Comparison of ENCODE assay signal across 18 cellular contexts in the genomic region with DNA sequence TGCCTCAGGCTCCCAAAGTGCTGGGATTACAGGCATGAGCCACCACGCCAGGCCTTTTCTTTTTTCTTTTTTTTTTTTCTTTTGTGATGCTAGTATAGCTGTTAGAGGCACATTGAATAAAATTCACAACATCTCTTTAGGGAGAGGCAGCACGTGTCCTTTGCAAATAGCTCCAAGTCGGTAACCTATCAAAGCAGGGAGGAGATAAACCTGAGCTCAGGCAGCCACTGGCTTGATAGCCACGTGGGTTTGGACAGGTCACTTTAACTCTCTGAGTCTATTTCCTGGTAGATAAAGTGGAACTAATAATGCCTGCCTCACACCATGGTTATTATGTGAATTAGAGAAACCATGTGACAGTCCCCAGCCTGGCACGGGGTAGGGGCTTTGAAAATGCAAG. TPM values are rescaled to one million over a fixed set of nuclear protein-coding genes. Genes with fewer than 3 reads are reported as not detected.
A peak's percentile ranks its signal among the peaks of the same experiment; 100 is the strongest.
DNase-seq lines count a peak whose midpoint lies in the region; ATAC-seq, FAIRE-seq and TF ChIP-seq lines count a peak whose summit lies in the region.
"Had no signal": no experiment of that assay in that cellular context is flagged by ENCODE, and none has a peak within 500 bp of the region (broad histone marks: within the 10 kb centered on the region; RNA-seq: fewer than 3 reads in every experiment).

No MANE protein-coding gene starts in this region.

- CTCF ChIA-PET in HepG2 (lab: Yijun Ruan, JAX; ENCODE audit: low intra/inter-chr PET ratio, low total read pairs) = no interaction called here

- no peak overlapping the region for H3K4me2 ChIP-seq in HepG2 (ENCODE audit: low read depth, low read length)

- no peak for FAIRE-seq in HepG2 (lab: Jason Lieb, UNC)

- no peak for TF ChIP-seq RAD21 in HepG2 (CRISPR knock-in tag; IDR thresholded peaks at IDR 0.05)

- H3K4me3 ChIP-seq in HepG2 (replicated peaks in 1 of 3; ENCODE audit: insufficient read depth in 1 of 3, low read depth in 2 of 3, low read length in 3 of 3) = peak overlapping the region in 1 of 3 experiments; percentile 43; a peak in 1 of 6 replicates
- H3K4me3 ChIP-seq in right lobe of liver = no peak overlapping the region
- no peak overlapping the region for H3K4me3 ChIP-seq in body of pancreas
- H3K4me3 ChIP-seq in left lung = no peak overlapping the region
- H3K4me3 ChIP-seq in transverse colon = no peak overlapping the region
- H3K4me3 ChIP-seq: SJSA1 had no signal

- H2AFZ ChIP-seq in HepG2 (ENCODE audit: low read length) = no peak overlapping the region

- TF ChIP-seq POLR2A in HepG2 (IDR thresholded peaks at IDR 0.05; ENCODE audit: insufficient read depth in 1 of 2, low read depth in 2 of 2, low read length in 2 of 2) (no peak), right lobe of liver (IDR thresholded peaks at IDR 0.05) (no peak), body of pancreas (IDR thresholded peaks at IDR 0.05) (no peak), transverse colon (IDR thresholded peaks at IDR 0.05) (no peak)

- H3K4me1 ChIP-seq in HepG2 (ENCODE audit: insufficient read depth, low read length) (peaks cover 86% of the 10 kb centered on the region), right lobe of liver (no peaks in the 10 kb centered on the region), body of pancreas (peaks cover 28% of the 10 kb centered on the region), left lung (peaks cover 8 to 10% of the 10 kb centered on the region in 2 donors), transverse colon (peaks cover 0 to 4% (median 0%) of the 10 kb centered on the region in 4 donors)

- H3K27me3 ChIP-seq in HepG2 (ENCODE audit: control insufficient read depth in 1 of 2, insufficient read depth in 2 of 2, low read length in 2 of 2) (peaks cover 0 to 3% of the 10 kb centered on the region in 2 experiments; a peak in 2 of 5 replicates), right lobe of liver (no peaks in the 10 kb centered on the region), body of pancreas (no peaks in the 10 kb centered on the region), left lung (peaks cover 0 to 67% of the 10 kb centered on the region in 2 donors), transverse colon (peaks cover 41% of the 10 kb centered on the region)
- H3K27me3 ChIP-seq: SJSA1 had no signal

- TF ChIP-seq CTCF in HepG2 (CRISPR knock-in tag; IDR thresholded peaks at IDR 0.05) = no peak
- TF ChIP-seq CTCF in right lobe of liver (IDR thresholded peaks at IDR 0.05) = no peak
- TF ChIP-seq CTCF in body of pancreas (IDR thresholded peaks at IDR 0.05) = no peak
- TF ChIP-seq CTCF in left lung (IDR thresholded peaks at IDR 0.05) = no peak
- no peak for TF ChIP-seq CTCF in transverse colon (IDR thresholded peaks at IDR 0.05)
- TF ChIP-seq CTCF in GM13976 (IDR thresholded peaks at IDR 0.05; ENCODE audit: borderline replicate concordance, control extremely low read depth, extremely low read depth, insufficient read depth, missing control alignments) = no peak

- no peaks in the 10 kb centered on the region for H4K20me1 ChIP-seq in HepG2 (ENCODE audit: insufficient read depth, low read length)

- ATAC-seq in HepG2 (peak; percentile 13; the same call in 1 of the 3 replicates), right lobe of liver (no peak), body of pancreas (peak; percentile 63), left lung (peak; percentile 59), HG03108 (IDR thresholded peaks at IDR 0.05; ENCODE audit: unreplicated experiment) (no peak)
- ATAC-seq: HCT116, PC-3 had no signal

- H3K79me2 ChIP-seq in HepG2 (ENCODE audit: insufficient read depth, low read length) = no peaks in the 10 kb centered on the region

- DNase-seq in HepG2 (ENCODE audit: low spot score) (no peak), right lobe of liver (no peak), body of pancreas (peak in 2 of 4 donors; percentile 36 to 45), left lung (no peak), transverse colon (no peak), GM13976 (ENCODE audit: low spot score) (no peak)
- DNase-seq: CD4-positive, CD25-positive, alpha-beta regulatory T cell; EL; KG1; NCI-H1092; NCI-H1694; NCI-H2107; NCI-H69; PC-3 had no signal

- H3K36me3 ChIP-seq in HepG2 (replicated peaks in 1 of 2; ENCODE audit: control insufficient read depth in 1 of 2, insufficient read depth in 2 of 2, low read length in 2 of 2) (no peaks in the 10 kb centered on the region), right lobe of liver (no peaks in the 10 kb centered on the region), body of pancreas (replicated peaks in 1 of 2; ENCODE audit: insufficient read depth in 1 of 2, low read depth in 2 of 2) (no peaks in the 10 kb centered on the region), left lung (no peaks in the 10 kb centered on the region), transverse colon (no peaks in the 10 kb centered on the region)
- H3K36me3 ChIP-seq: SJSA1 had no signal

- no TSS peak for BruUV-seq in HepG2 (replicated peaks; lab: Mats Ljungman, UMichigan)

- in situ Hi-C loops in HepG2 (cut with HindIII; ENCODE audit: extremely low pct_ligation_motif_present, low pct_unique_long_range_greater_than_20kb) (loop anchor here (25.0 kb wide), 1 partner anchor 484 kb away; no protein-coding TSS in a partner anchor), transverse colon (cut with MboI; ENCODE audit: low pct_ligation_motif_present in 1 of 4, low pct_unique_long_range_greater_than_20kb in 1 of 4, low sequenced_read_pairs in 3 of 4) (no loop called here), GM13976 (cut with MboI; ENCODE audit: low sequenced_read_pairs, unreplicated experiment) (loop anchor here (25.0 kb wide), 1 partner anchor 484 kb away; no protein-coding TSS in a partner anchor)

- 25% methylated on average over 5 of the region's 5 CpGs for WGBS in HepG2 (ENCODE audit: low lambda C conversion rate)
- WGBS in right lobe of liver (ENCODE audit: insufficient coverage, low coverage, low lambda C conversion rate, missing lambda C conversion rate) = 30% methylated on average over 5 of the region's 5 CpGs
- WGBS in body of pancreas, 2 donors = 20 to 23% methylated on average over 5 of the region's 5 CpGs
- WGBS in transverse colon (ENCODE audit: low coverage in 1 of 2), 2 donors = 64 to 72% methylated on average over 3 to 5 of the region's 5 CpGs

- intact Hi-C loops in HepG2 (cut with micrococcal nuclease; ENCODE audit: unreplicated experiment) = no loop called here
- intact Hi-C loops in right lobe of liver (cut with DNase I) = no loop called here
- intact Hi-C loops in body of pancreas (cut with DNase I) = no loop called here
- intact Hi-C loops in left lung (cut with DNase I) = no loop called here
- intact Hi-C loops in transverse colon (cut with DNase I; ENCODE audit: low total_unique reads) = no loop called here

- TF ChIP-seq EP300 in HepG2 (IDR thresholded peaks at IDR 0.05; ENCODE audit: low read depth in 2 of 2, low read length in 2 of 2) = no peak
- no peak for TF ChIP-seq EP300 in HepG2 (CRISPR knock-in tag; IDR thresholded peaks at IDR 0.05; ENCODE audit: borderline replicate concordance)
- TF ChIP-seq EP300 in transverse colon (IDR thresholded peaks at IDR 0.05; ENCODE audit: low read depth) = no peak

- POLR2A ChIA-PET in HepG2 (lab: Yijun Ruan, JAX) = interaction anchor here (0.5 to 1.7 kb wide), 2 partner anchors 9 to 10 kb away, joined by 3 to 4 read pairs; no protein-coding TSS in a partner anchor

- H3K9me3 ChIP-seq in HepG2 (ENCODE audit: low read length) = no peaks in the 10 kb centered on the region
- no peaks in the 10 kb centered on the region for H3K9me3 ChIP-seq in right lobe of liver
- no peaks in the 10 kb centered on the region for H3K9me3 ChIP-seq in body of pancreas
- H3K9me3 ChIP-seq in left lung = no peaks in the 10 kb centered on the region
- H3K9me3 ChIP-seq in transverse colon = no peaks in the 10 kb centered on the region
- H3K9me3 ChIP-seq: SJSA1 had no signal

- H3K27ac ChIP-seq in HepG2 (ENCODE audit: extremely low read length, insufficient read depth, low read length) (no peak overlapping the region), right lobe of liver (no peak overlapping the region), body of pancreas (peak overlapping the region in 2 of 4 donors; percentile 31 to 52), left lung (no peak overlapping the region), transverse colon (no peak overlapping the region)
- H3K27ac ChIP-seq: HL-60, SJSA1 had no signal

- no peak overlapping the region for H3K9ac ChIP-seq in HepG2 (ENCODE audit: insufficient read depth, low read depth, low read length)

TF ChIP-seq in HepG2, 621 proteins besides CTCF, POLR2A, EP300 and RAD21 (continues in another document):
- TF ChIP-seq MAF1 (CRISPR knock-in tag; IDR thresholded peaks at IDR 0.05; ENCODE audit: borderline replicate concordance) = no peak

RNA-seq across cellular contexts. Expression of gene ATXN10, which starts 43.1 kb away (rescaled TPM):
- total RNA-seq in HepG2 (2016; rRNA removed; fragmentation: Illumina TruSeq; extraction: Trizol) (60.1 and 136 TPM in 2 replicates), right lobe of liver (100 to 1,000 TPM in 1 of 6 experiments, 10 to 100 TPM in 5; 70.0 to 118 (median 84.3) TPM), body of pancreas (10 to 100 TPM; 61.6 to 69.8 TPM), left lung (100 to 1,000 TPM; 117 to 131 TPM), transverse colon (10 to 100 TPM; 27.3 to 88.3 (median 47.8) TPM)
- 427 and 465 TPM in 2 replicates for total RNA-seq in HepG2 (2016; cell fraction: cytosol; rRNA removed; fragmentation: Illumina TruSeq; extraction: Trizol; ENCODE audit: low read depth)
- total RNA-seq in HepG2 (2016; cell fraction: insoluble cytoplasmic fraction; rRNA removed; fragmentation: Illumina TruSeq; extraction: Trizol) = 62.2 and 127 TPM in 2 replicates
- 131 and 135 TPM in 2 replicates for total RNA-seq in HepG2 (2016; cell fraction: membrane; rRNA removed; fragmentation: Illumina TruSeq; extraction: Trizol)
- total RNA-seq in HepG2 (2016; cell fraction: nucleus; rRNA removed; fragmentation: Illumina TruSeq; extraction: Trizol) = 67.8 and 78.6 TPM in 2 replicates
- 162 and 194 TPM in 2 replicates for polyA plus RNA-seq in HepG2 (2011; rRNA removed)
- 81.2 and 134 TPM in 2 replicates for polyA plus RNA-seq in HepG2 (2011; cell fraction: cytosol; rRNA removed)
- 23.1 and 30.4 TPM in 2 replicates for polyA plus RNA-seq in HepG2 (2011; cell fraction: nucleus; rRNA removed)
- polyA plus RNA-seq in HepG2 (2012) = 126 and 155 TPM in 2 replicates
- polyA plus RNA-seq in HepG2 (2016; cell fraction: cytosol; fragmentation: Illumina TruSeq; extraction: Trizol; ENCODE audit: low read depth) = 16.3 and 18.9 TPM in 2 replicates
- 227 and 248 TPM in 2 replicates for polyA plus RNA-seq in HepG2 (2016; cell fraction: insoluble cytoplasmic fraction; fragmentation: Illumina TruSeq; extraction: Trizol; ENCODE audit: low read depth)
- 22.8 and 26.0 TPM in 2 replicates for polyA plus RNA-seq in HepG2 (2016; cell fraction: membrane; fragmentation: Illumina TruSeq; extraction: Trizol; ENCODE audit: low read depth)
- polyA plus RNA-seq in HepG2 (2016; cell fraction: nucleus; fragmentation: Illumina TruSeq; extraction: Trizol; ENCODE audit: insufficient read depth, low read depth) = 96.5 and 111 TPM in 2 replicates
- polyA minus RNA-seq in HepG2 (2011; rRNA and poly(A)+ RNA removed; ENCODE audit: low replicate concordance) = 126 and 271 TPM in 2 replicates
- 105 and 118 TPM in 2 replicates for polyA minus RNA-seq in HepG2 (2011; cell fraction: cytosol; rRNA and poly(A)+ RNA removed)
- polyA minus RNA-seq in HepG2 (2011; cell fraction: nucleus; rRNA and poly(A)+ RNA removed) = 95.1 and 136 TPM in 2 replicates

Comparison
In these comparisons a context has a peak if more than half of its experiments do, and no peak if none do; other contexts are left out.
1. ATAC-seq: peak in HepG2 (single experiment), body of pancreas (single experiment) and left lung (single experiment); none in right lobe of liver (0 of 4) and HG03108 (single experiment).
2. in situ Hi-C loops: an anchor here in HepG2 (25.0 kb wide) and GM13976 (25.0 kb wide); none called in transverse colon.